Comparison of ENCODE assay signal across 22 cellular contexts in the genomic region with DNA sequence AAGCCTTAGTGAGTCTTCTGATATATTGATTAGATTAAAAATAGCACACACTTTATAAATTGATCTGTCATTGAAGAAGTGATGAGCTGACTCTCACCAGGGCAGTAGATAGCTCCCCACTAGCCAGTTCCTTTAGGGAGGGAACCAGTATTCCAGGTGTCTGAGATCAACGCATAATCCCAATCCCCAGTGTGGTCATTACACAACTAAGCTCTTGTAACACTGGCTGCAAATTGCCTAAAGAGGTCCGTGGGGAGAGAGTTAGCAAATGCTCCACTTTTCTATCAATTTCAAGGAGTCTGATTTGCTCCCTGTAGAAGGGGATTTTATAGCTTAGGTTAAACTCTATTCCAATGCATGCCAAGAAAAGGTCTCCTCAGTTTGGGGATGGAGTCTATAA. TPM values are rescaled to one million over a fixed set of nuclear protein-coding genes. Genes with fewer than 3 reads are reported as not detected.
"Had no signal": no experiment of that assay in that cellular context is flagged by ENCODE, and none has a peak within 500 bp of the region (broad histone marks: within the 10 kb centered on the region; RNA-seq: fewer than 3 reads in every experiment).

No MANE protein-coding gene starts in this region.

- H3K36me3 ChIP-seq: colonic mucosa, esophagus squamous epithelium, heart left ventricle, ovary, right atrium auricular region, spleen, tibial artery, upper lobe of left lung, uterus had no signal

- H3K4me1 ChIP-seq: colonic mucosa, esophagus squamous epithelium, spleen, upper lobe of left lung, uterus had no signal

- H3K27ac ChIP-seq: colonic mucosa, esophagus squamous epithelium, heart left ventricle, ovary, right atrium auricular region, spleen, tibial artery, upper lobe of left lung, uterus had no signal

- DNase-seq: colonic mucosa; dermis blood vessel endothelial cell; esophagus squamous epithelium; heart left ventricle; hippocampal formation; natural killer cell; nucleus accumbens; ovary; spleen; stimulated activated CD4-positive, alpha-beta T cell treated with anti-CD3 and anti-CD28 coated beads, Interleukin-15, amount 100 ng/mL, for 24 hours; stimulated activated CD4-positive, alpha-beta T cell treated with anti-CD3 and anti-CD28 coated beads, Interleukin-1b, Interleukin-23, amount 100 ng/mL, for 48 hours; stimulated activated CD4-positive, alpha-beta T cell treated with anti-CD3 and anti-CD28 coated beads, Interleukin-4, amount 100 ng/mL, for 24 hours; tibial artery; upper lobe of left lung; uterus had no signal

- H3K9me3 ChIP-seq: colonic mucosa, esophagus squamous epithelium, heart left ventricle, ovary, right atrium auricular region, spleen, tibial artery, upper lobe of left lung, uterus had no signal

- H3K4me3 ChIP-seq: colonic mucosa, esophagus squamous epithelium, heart left ventricle, ovary, right atrium auricular region, spleen, tibial artery, upper lobe of left lung, uterus had no signal

- ATAC-seq: heart left ventricle; left lobe of liver; natural killer cell; stimulated activated memory B cell treated with anti-CD40 and anti-IgM and Interleukin-4, amounts not matched to agents 10 μg/mL and 1 μg/mL and 100 μg/mL, for 72 hours had no signal

- H3K27me3 ChIP-seq: colonic mucosa, heart left ventricle, ovary, right atrium auricular region, spleen, tibial artery, upper lobe of left lung, uterus had no signal

RNA-seq across cellular contexts. Expression of a gene that starts 7.7 kb away (rescaled TPM):
- total RNA-seq: dermis blood vessel endothelial cell, epithelial cell of proximal tubule, mesothelial cell of epicardium, myocyte, neural crest cell had no signal
